13 cellular contexts compared by ENCODE assay signal in genomic region chr1:243979396-243979795, GRCh38.
DNase-seq lines count a peak whose midpoint lies in the region; ATAC-seq and TF ChIP-seq lines count a peak whose summit lies in the region.
"Had no signal": no experiment of that assay in that cellular context is flagged by ENCODE, and none has a peak within 500 bp of the region (broad histone marks: within the 10 kb centered on the region; RNA-seq: fewer than 3 reads in every experiment).

No MANE protein-coding gene starts in this region.

- ATAC-seq in right cardiac atrium (peak in 1 of 2 donors; percentile 45), lung (ENCODE audit: insufficient read depth, low FRiP score) (no peak), HG02610 (IDR thresholded peaks at IDR 0.05; ENCODE audit: unreplicated experiment) (no peak), GM21825 (IDR thresholded peaks at IDR 0.05; ENCODE audit: unreplicated experiment) (no peak)

- H3K9me3 ChIP-seq in right cardiac atrium (ENCODE audit: control insufficient read depth, low read length) (no peaks in the 10 kb centered on the region), right atrium auricular region (no peaks in the 10 kb centered on the region), lung (ENCODE audit: control insufficient read depth in 2 of 2, insufficient read depth in 1 of 2, low read length in 1 of 2) (no peaks in the 10 kb centered on the region)
- H3K9me3 ChIP-seq: Caco-2 had no signal

- H3K27ac ChIP-seq in right cardiac atrium (ENCODE audit: low read length) (no peak overlapping the region), right atrium auricular region (no peak overlapping the region), lung (ENCODE audit: low read depth in 1 of 2, low read length in 1 of 2) (no peak overlapping the region)

- intact Hi-C loops in right cardiac atrium (cut with DNase I): no loop called here

- no peak overlapping the region for H3K4me3 ChIP-seq in right cardiac atrium (ENCODE audit: low read length)
- H3K4me3 ChIP-seq in right atrium auricular region: no peak overlapping the region
- no peak overlapping the region for H3K4me3 ChIP-seq in lung

- H3K36me3 ChIP-seq in right atrium auricular region (no peaks in the 10 kb centered on the region), lung (ENCODE audit: control insufficient read depth in 2 of 2, insufficient read depth in 2 of 2, low read length in 2 of 2) (no peaks in the 10 kb centered on the region)

- DNase-seq in right cardiac atrium: peak in 2 of 3 donors; percentile 43 to 74
- no peak for DNase-seq in right atrium auricular region (ENCODE audit: low spot score)
- DNase-seq in T-helper 1 cell: peak in 3 of 5 donors; percentile 7 to 16 (median 8)
- peak; percentile 9 for DNase-seq in lung (ENCODE audit: low spot score)
- DNase-seq in RPMI8226: no peak
- DNase-seq in endothelial cell (ENCODE audit: low spot score): no peak
- DNase-seq: Caco-2, HCEC 1CT, IMR-90, NCI-H2029, NCI-H510A treated with DMSO at 0.1 percent for 48 hours had no signal

- H3K27me3 Mint-ChIP-seq in endothelial cell (ENCODE audit: unreplicated experiment): peaks cover 4% of the 10 kb centered on the region

- TF ChIP-seq CTCF in right atrium auricular region (IDR thresholded peaks at IDR 0.05) (no peak), lung (IDR thresholded peaks at IDR 0.05; ENCODE audit: control extremely low read depth, extremely low read depth) (no peak), endothelial cell (IDR thresholded peaks at IDR 0.05; ENCODE audit: unreplicated experiment) (no peak)

- no peaks in the 10 kb centered on the region for H3K27me3 ChIP-seq in right cardiac atrium (ENCODE audit: control insufficient read depth, insufficient read depth)
- H3K27me3 ChIP-seq in right atrium auricular region: no peaks in the 10 kb centered on the region
- H3K27me3 ChIP-seq in lung (ENCODE audit: control insufficient read depth, insufficient read depth): no peaks in the 10 kb centered on the region

- H3K4me1 Mint-ChIP-seq in endothelial cell (ENCODE audit: unreplicated experiment): no peaks in the 10 kb centered on the region

- H3K27ac Mint-ChIP-seq in endothelial cell (ENCODE audit: unreplicated experiment): no peak overlapping the region

- H3K36me3 Mint-ChIP-seq in endothelial cell (ENCODE audit: low read depth, unreplicated experiment): no peaks in the 10 kb centered on the region

- no peaks in the 10 kb centered on the region for H3K9me3 Mint-ChIP-seq in endothelial cell (ENCODE audit: unreplicated experiment)

- 92% methylated on average over 18 of the region's 18 CpGs for WGBS in right cardiac atrium
- 93 to 97% methylated on average over 18 of the region's 18 CpGs for WGBS in lung, 2 donors

- H3K4me1 ChIP-seq in right cardiac atrium (ENCODE audit: control insufficient read depth, insufficient read depth, low read length) (no peaks in the 10 kb centered on the region), right atrium auricular region (no peaks in the 10 kb centered on the region), lung (ENCODE audit: control insufficient read depth in 2 of 2, insufficient read depth in 2 of 2, low read length in 2 of 2) (no peaks in the 10 kb centered on the region)
- H3K4me1 ChIP-seq: Caco-2 had no signal

- H3K4me3 Mint-ChIP-seq in endothelial cell (ENCODE audit: unreplicated experiment): no peak overlapping the region

Comparison
In these comparisons a context has a peak if more than half of its experiments do, and no peak if none do; other contexts are left out.
1. DNase-seq: peak in right cardiac atrium (2 of 3), T-helper 1 cell (3 of 5) and lung (single experiment); none in right atrium auricular region (single experiment), RPMI8226 (single experiment) and endothelial cell (single experiment).